ENCODE assay signal across 7 cellular contexts in the genomic region with DNA sequence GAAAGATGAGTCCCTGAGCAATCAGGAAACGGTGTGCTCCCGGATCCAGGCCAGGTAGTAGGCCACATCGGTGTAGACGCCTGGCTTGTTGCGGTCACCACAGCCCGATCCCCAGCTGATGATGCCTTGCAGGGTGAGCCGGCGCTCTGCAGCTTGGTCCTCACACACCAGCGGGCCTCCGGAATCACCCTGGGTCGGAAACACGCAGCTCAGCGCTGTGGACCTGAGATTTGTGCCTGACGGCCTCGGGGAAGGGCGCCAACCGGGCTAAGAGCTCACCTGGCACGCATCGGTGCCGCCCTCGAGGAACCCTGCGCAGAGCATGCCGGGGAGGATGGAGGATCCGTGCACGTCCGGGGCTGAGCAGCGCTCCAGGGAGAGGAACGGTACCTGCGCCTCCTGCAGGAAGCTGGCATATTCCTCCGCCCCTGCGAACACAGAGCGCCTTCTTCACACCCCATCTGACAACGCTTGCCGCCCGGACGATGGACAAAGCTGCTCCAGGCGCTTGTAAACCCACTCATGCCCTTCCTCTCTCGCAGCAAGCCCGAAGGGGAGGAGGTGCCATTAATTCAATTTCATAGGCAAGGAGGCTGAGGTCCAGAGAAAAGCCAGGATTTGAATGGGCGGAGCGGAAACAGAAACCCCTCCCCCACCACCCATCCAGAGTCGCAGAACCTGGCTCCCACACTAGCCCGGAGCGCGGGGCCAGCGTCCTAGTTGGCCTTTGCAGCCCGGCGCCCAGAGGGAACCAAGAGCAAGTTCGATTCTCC. TPM values are rescaled to one million over a fixed set of nuclear protein-coding genes. Genes with fewer than 3 reads are reported as not detected.
DNase-seq lines count a peak whose midpoint lies in the region; ATAC-seq, FAIRE-seq and TF ChIP-seq lines count a peak whose summit lies in the region.
"Had no signal": no experiment of that assay in that cellular context is flagged by ENCODE, and none has a peak within 500 bp of the region (broad histone marks: within the 10 kb centered on the region; RNA-seq: fewer than 3 reads in every experiment).

No MANE protein-coding gene starts in this region.

- no peaks in the 10 kb centered on the region for H3K36me3 Mint-ChIP-seq in stimulated activated naive B cell treated with anti-CD40 and anti-IgM and Interleukin-4, amounts not matched to agents 10 μg/mL and 1 μg/mL and 100 μg/mL, for 72 hours

- peaks cover 21 to 53% of the 10 kb centered on the region in 2 donors for H3K27me3 Mint-ChIP-seq in stimulated activated naive B cell treated with anti-CD40 and anti-IgM and Interleukin-4, amounts not matched to agents 10 μg/mL and 1 μg/mL and 100 μg/mL, for 72 hours

- peak; percentile 44 for TF ChIP-seq CTCF in D721Med (IDR thresholded peaks at IDR 0.05; ENCODE audit: insufficient read depth, missing control alignments)

- peak; percentile 89 for DNase-seq in D721Med (ENCODE audit: insufficient read length, low spot score)
- peak; percentile 82 for DNase-seq in NCI-H2029 treated with DMSO at 0.1 percent for 48 hours (lab: John Stamatoyannopoulos, UW)
- DNase-seq in activated T-cell treated with anti-CD3 and anti-CD28 coated beads for 24 hours (ENCODE audit: low read depth): peak; percentile 61
- DNase-seq in iPS DF 19.7 (ENCODE audit: low read depth, low spot score): peak; percentile 82
- no peak for DNase-seq in stimulated activated naive B cell treated with anti-CD40 and anti-IgM and Interleukin-4, amounts not matched to agents 10 μg/mL and 1 μg/mL and 100 μg/mL, for 72 hours
- no peak for DNase-seq in mesenteric fat pad (ENCODE audit: low spot score)

- H3K27ac Mint-ChIP-seq in stimulated activated naive B cell treated with anti-CD40 and anti-IgM and Interleukin-4, amounts not matched to agents 10 μg/mL and 1 μg/mL and 100 μg/mL, for 72 hours: peak overlapping the region; percentile 7

- no peak for FAIRE-seq in D721Med (lab: Jason Lieb, UNC)
- FAIRE-seq: TTC549 had no signal

- peak overlapping the region; percentile 82 to 84 for H3K4me3 Mint-ChIP-seq in stimulated activated naive B cell treated with anti-CD40 and anti-IgM and Interleukin-4, amounts not matched to agents 10 μg/mL and 1 μg/mL and 100 μg/mL, for 72 hours

- H3K9me3 Mint-ChIP-seq in stimulated activated naive B cell treated with anti-CD40 and anti-IgM and Interleukin-4, amounts not matched to agents 10 μg/mL and 1 μg/mL and 100 μg/mL, for 72 hours: no peaks in the 10 kb centered on the region

- ATAC-seq in stimulated activated naive B cell treated with anti-CD40 and anti-IgM and Interleukin-4, amounts not matched to agents 10 μg/mL and 1 μg/mL and 100 μg/mL, for 72 hours (replicated peaks): peak in 1 of 2 donors; percentile 8

- peaks cover 28 to 38% of the 10 kb centered on the region in 2 donors for H3K4me1 Mint-ChIP-seq in stimulated activated naive B cell treated with anti-CD40 and anti-IgM and Interleukin-4, amounts not matched to agents 10 μg/mL and 1 μg/mL and 100 μg/mL, for 72 hours

RNA-seq across cellular contexts. Expression of gene PFN3, which starts 2.0 kb away (rescaled TPM):
- not detected for total RNA-seq in mesenteric fat pad

RNA-seq across cellular contexts. Expression of gene F12, which starts 6.9 kb away (rescaled TPM):
- total RNA-seq in mesenteric fat pad: not detected

RNA-seq across cellular contexts. Expression of gene SLC34A1, which starts 18.2 kb away (rescaled TPM):
- not detected for total RNA-seq in mesenteric fat pad

RNA-seq across cellular contexts. Expression of gene GRK6, which starts 24.0 kb away (rescaled TPM):
- total RNA-seq in mesenteric fat pad: 30.1 TPM

RNA-seq across cellular contexts. Expression of gene PRR7, which starts 44.2 kb away (rescaled TPM):
- total RNA-seq in mesenteric fat pad: 1.00 TPM

Comparison
In these comparisons a context has a peak if more than half of its experiments do, and no peak if none do; other contexts are left out.
1. DNase-seq: peak in D721Med (single experiment), NCI-H2029 treated with DMSO at 0.1 percent for 48 hours (single experiment), activated T-cell treated with anti-CD3 and anti-CD28 coated beads for 24 hours (single experiment) and iPS DF 19.7 (single experiment); none in stimulated activated naive B cell treated with anti-CD40 and anti-IgM and Interleukin-4, amounts not matched to agents 10 μg/mL and 1 μg/mL and 100 μg/mL, for 72 hours (single experiment) and mesenteric fat pad (single experiment).